23 cellular contexts compared by ENCODE assay signal in genomic region chr7:29612596-29612995, GRCh38. TPM values are rescaled to one million over a fixed set of nuclear protein-coding genes. Genes with fewer than 3 reads are reported as not detected.
DNase-seq lines count a peak whose midpoint lies in the region; ATAC-seq and TF ChIP-seq lines count a peak whose summit lies in the region.
"Had no signal": no experiment of that assay in that cellular context is flagged by ENCODE, and none has a peak within 500 bp of the region (broad histone marks: within the 10 kb centered on the region; RNA-seq: fewer than 3 reads in every experiment).

No MANE protein-coding gene starts in this region.

- no peak for TF ChIP-seq CTCF in AG10803 (conservative IDR thresholded peaks at IDR 0.05; ENCODE audit: low read length)
- no peak for TF ChIP-seq CTCF in HFF-Myc (IDR thresholded peaks at IDR 0.05; ENCODE audit: low read depth, low read length, missing control alignments)
- no peak for TF ChIP-seq CTCF in choroid plexus epithelial cell (conservative IDR thresholded peaks at IDR 0.05; ENCODE audit: low read depth, low read length)

- DNase-seq in AG10803 (ENCODE audit: low read depth) (peak; percentile 88), HFF-Myc (ENCODE audit: extremely low read depth, low read depth) (peak; percentile 48), choroid plexus epithelial cell (ENCODE audit: low read depth) (peak; percentile 13), myocyte (ENCODE audit: low read depth) (peak; percentile 51), islet precursor cell (no peak), RKO (ENCODE audit: low spot score) (no peak), NCI-H510A (lab: John Stamatoyannopoulos, UW) (no peak)
- DNase-seq: activated CD4-positive, alpha-beta T cell treated with anti-CD3 and anti-CD28 coated beads, Interleukin-2, amount 50 U/mL, for 4 hours; activated effector memory CD4-positive, alpha-beta T cell treated with anti-CD3 and anti-CD28 coated beads, Interleukin-2, amount 50 U/mL, for 16 hours; COR-L47; dermis blood vessel endothelial cell; DMS79 treated with DMSO at 0.1 percent for 48 hours; mesendoderm; natural killer cell; NCI-H1694; NCI-H748 treated with DMSO at 0.1 percent for 48 hours; right lobe of liver; SHP77 treated with DMSO at 0.1 percent for 48 hours; testis had no signal

- no peak for ATAC-seq in GM19463 (IDR thresholded peaks at IDR 0.05; ENCODE audit: unreplicated experiment)
- ATAC-seq: natural killer cell; right lobe of liver; stimulated activated effector memory CD8-positive, alpha-beta T cell treated with anti-CD3 and anti-CD28 coated beads, Interleukin-12 subunit alpha, Interleukin-12 subunit beta, amount 100 ng/mL, for 72 hours had no signal

- H3K4me3 ChIP-seq in AG10803 (ENCODE audit: low read length), result no peak overlapping the region
- H3K4me3 ChIP-seq in HFF-Myc (replicated peaks; ENCODE audit: low read depth, low read length), result no peak overlapping the region
- H3K4me3 ChIP-seq in choroid plexus epithelial cell (ENCODE audit: low read depth, low read length), result no peak overlapping the region
- H3K4me3 ChIP-seq: breast epithelium, right lobe of liver, testis had no signal

RNA-seq across cellular contexts. Expression of gene PRR15, which starts 49.0 kb away (rescaled TPM):
- not detected in 2 replicates for total RNA-seq in myocyte
- polyA plus RNA-seq in myocyte (2012), result 1.1 TPM
- total RNA-seq: natural killer cell had no signal
- polyA plus RNA-seq: IgD-negative memory B cell had no signal

Comparison
In these comparisons a context has a peak if more than half of its experiments do, and no peak if none do; other contexts are left out.
1. DNase-seq: peak in AG10803 (single experiment), HFF-Myc (single experiment), choroid plexus epithelial cell (single experiment) and myocyte (single experiment); none in islet precursor cell (single experiment), RKO (single experiment) and NCI-H510A (single experiment).